Comparison of ENCODE assay signal across 8 cellular contexts in genomic region chrX:56764153-56764974, GRCh38. TPM values are rescaled to one million over a fixed set of nuclear protein-coding genes. Genes with fewer than 3 reads are reported as not detected.
DNase-seq lines count a peak whose midpoint lies in the region; ATAC-seq and TF ChIP-seq lines count a peak whose summit lies in the region.

No MANE protein-coding gene starts in this region.

- peak overlapping the region; percentile 30; the same call in 1 of the 2 replicates for H3K9ac ChIP-seq in SU-DHL-6 (ENCODE audit: low read length)

- H3K27me3 ChIP-seq in SU-DHL-6 (ENCODE audit: low read length) = no peaks in the 10 kb centered on the region
- H3K27me3 ChIP-seq in kidney epithelial cell (ENCODE audit: control insufficient read depth, insufficient read depth, low read length) = peaks cover 5% of the 10 kb centered on the region

- H3K27ac ChIP-seq in SU-DHL-6 (ENCODE audit: low read depth, low read length) = peak overlapping the region; percentile 64

- H3K9me3 ChIP-seq in SU-DHL-6 (ENCODE audit: insufficient read depth, low read length) = no peaks in the 10 kb centered on the region

- peak overlapping the region; percentile 58 for H3K4me2 ChIP-seq in SU-DHL-6 (ENCODE audit: low read depth, low read length, poor library complexity, severe bottlenecking)

- no peaks in the 10 kb centered on the region for H3K9me2 ChIP-seq in SU-DHL-6 (replicated peaks; ENCODE audit: insufficient read depth, low read length)

- H3K4me3 ChIP-seq in SU-DHL-6 (ENCODE audit: insufficient read depth, low read length, poor library complexity, severe bottlenecking) = peak overlapping the region; percentile 5
- peak overlapping the region; percentile 44 for H3K4me3 ChIP-seq in kidney epithelial cell (ENCODE audit: low read depth, low read length)

- no peaks in the 10 kb centered on the region for H4K20me1 ChIP-seq in SU-DHL-6 (ENCODE audit: low read depth, low read length)

- no peaks in the 10 kb centered on the region for H3K36me3 ChIP-seq in SU-DHL-6 (ENCODE audit: low read length)
- H3K36me3 ChIP-seq in kidney epithelial cell (ENCODE audit: control insufficient read depth, insufficient read depth, low read length) = no peaks in the 10 kb centered on the region

- peak overlapping the region; percentile 76 for H2AFZ ChIP-seq in SU-DHL-6 (ENCODE audit: low read depth, low read length, severe bottlenecking)

- DNase-seq in T47D (ENCODE audit: low read depth in 1 of 2, low spot score in 1 of 2) (peak; percentile 70 to 85), kidney epithelial cell (ENCODE audit: low read depth) (no peak), DMS53 (lab: John Stamatoyannopoulos, UW) (no peak), erythroblast (lab: John Stamatoyannopoulos, UW) (no peak)
- DNase-seq in stimulated activated CD4-positive, alpha-beta T cell treated with anti-CD3 and anti-CD28 coated beads, Interleukin-4, amount 100 ng/mL, for 1 hour = peak; percentile 43

- no peak for TF ChIP-seq POLR2A in erythroblast (IDR thresholded peaks at IDR 0.05; ENCODE audit: low read length)

- TF ChIP-seq CTCF in SU-DHL-6 (IDR thresholded peaks at IDR 0.05; ENCODE audit: insufficient read depth, low read length, poor library complexity, severe bottlenecking) (peak; percentile 18), kidney epithelial cell (IDR thresholded peaks at IDR 0.05; ENCODE audit: insufficient read depth, low read length, poor library complexity, severe bottlenecking) (peak; percentile 50)

- no peaks in the 10 kb centered on the region for H3F3A ChIP-seq in SU-DHL-6 (ENCODE audit: insufficient read depth)

- no peaks in the 10 kb centered on the region for H3K79me2 ChIP-seq in SU-DHL-6 (ENCODE audit: insufficient read depth, low read length)

- ATAC-seq in GM18858 (IDR thresholded peaks at IDR 0.05; ENCODE audit: unreplicated experiment) (peak; percentile 35), HG02981 (IDR thresholded peaks at IDR 0.05; ENCODE audit: unreplicated experiment) (peak; percentile 49)

- in situ Hi-C loops in T47D (cut with HindIII; ENCODE audit: low pct_unique_long_range_greater_than_20kb, low sequenced_read_pairs) = no loop called here

RNA-seq across cellular contexts. Expression of gene NBDY, which starts 35.3 kb away (rescaled TPM):
- total RNA-seq in kidney epithelial cell = 17.0 and 21.5 TPM in 2 replicates

Comparison
In these comparisons a context has a peak if more than half of its experiments do, and no peak if none do; other contexts are left out.
1. DNase-seq: peak in T47D (2 of 2) and stimulated activated CD4-positive, alpha-beta T cell treated with anti-CD3 and anti-CD28 coated beads, Interleukin-4, amount 100 ng/mL, for 1 hour (single experiment); none in kidney epithelial cell (single experiment), DMS53 (single experiment) and erythroblast (0 of 2).